26 cellular contexts compared by ENCODE assay signal in the genomic region with DNA sequence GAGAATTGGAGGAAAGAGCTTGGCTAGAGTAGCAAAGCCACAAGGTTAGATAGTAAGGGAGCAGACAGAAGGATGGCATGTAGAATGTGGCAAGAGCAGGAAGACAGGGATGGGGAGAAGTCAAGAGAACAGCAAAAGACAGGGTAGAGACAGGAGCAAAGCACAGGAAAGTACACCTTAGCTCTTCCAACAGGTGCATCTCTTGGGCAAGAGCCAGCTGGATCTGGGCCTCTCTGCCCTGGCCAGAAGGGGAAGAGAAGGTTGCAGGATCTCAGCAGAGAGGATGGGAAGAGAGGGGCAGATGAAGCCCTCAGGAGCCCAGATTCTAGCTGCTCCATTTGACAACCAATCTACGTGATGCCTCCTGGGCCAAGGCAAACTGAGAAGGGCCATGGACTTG. TPM values are rescaled to one million over a fixed set of nuclear protein-coding genes. Genes with fewer than 3 reads are reported as not detected.
A peak's percentile ranks its signal among the peaks of the same experiment; 100 is the strongest.
DNase-seq lines count a peak whose midpoint lies in the region; ATAC-seq lines count a peak whose summit lies in the region.
"Had no signal": no experiment of that assay in that cellular context is flagged by ENCODE, and none has a peak within 500 bp of the region (broad histone marks: within the 10 kb centered on the region; RNA-seq: fewer than 3 reads in every experiment).

No MANE protein-coding gene starts in this region.

- ATAC-seq in aorta (ENCODE audit: low FRiP score) = peak; percentile 13
- no peak for ATAC-seq in GM19035 (IDR thresholded peaks at IDR 0.05; ENCODE audit: unreplicated experiment)
- no peak for ATAC-seq in GM21723 (IDR thresholded peaks at IDR 0.05; ENCODE audit: unreplicated experiment)
- ATAC-seq: GM12878, HCT116, Panc1 had no signal

- H3K4me1 ChIP-seq in muscle layer of colon (ENCODE audit: insufficient read depth, low read length) (peaks cover 19% of the 10 kb centered on the region), aorta (ENCODE audit: control insufficient read depth in 1 of 2, insufficient read depth in 2 of 2, low read length in 2 of 2) (peaks cover 0 to 2% of the 10 kb centered on the region in 2 donors)
- H3K4me1 ChIP-seq: BLaER1 had no signal

- peak overlapping the region; percentile 3 for H3K27ac ChIP-seq in muscle layer of colon (ENCODE audit: low read depth, low read length)
- peak overlapping the region; percentile 54 to 71 for H3K27ac ChIP-seq in aorta (ENCODE audit: low read depth in 1 of 2, low read length in 2 of 2)
- H3K27ac ChIP-seq: 22Rv1, BLaER1, KMS-11 had no signal

- intact Hi-C loops in aorta (cut with DNase I) = no loop called here

- H3K27me3 ChIP-seq in muscle layer of colon (ENCODE audit: control insufficient read depth in 1 of 2, insufficient read depth in 2 of 2, low read length in 2 of 2) (no peaks in the 10 kb centered on the region), aorta (ENCODE audit: control insufficient read depth in 1 of 2, insufficient read depth in 2 of 2, low read length in 1 of 2) (no peaks in the 10 kb centered on the region)
- H3K27me3 ChIP-seq: BLaER1 had no signal

- H3K36me3 ChIP-seq in muscle layer of colon (ENCODE audit: insufficient read depth, low read length) (no peaks in the 10 kb centered on the region), aorta (ENCODE audit: control insufficient read depth in 1 of 2, insufficient read depth in 2 of 2, low read length in 1 of 2) (peaks cover 0 to 2% of the 10 kb centered on the region in 2 donors)

- DNase-seq in NCI-H2196 (lab: John Stamatoyannopoulos, UW; ENCODE audit: unreplicated experiment) = peak; percentile 29
- DNase-seq in NCI-H2196 treated with DMSO at 0.1 percent for 48 hours (lab: John Stamatoyannopoulos, UW; ENCODE audit: unreplicated experiment) = no peak
- peak; percentile 21 for DNase-seq in amniotic epithelial cell (ENCODE audit: low read depth)
- no peak for DNase-seq in aorta
- no peak for DNase-seq in cerebellar nuclear complex (lab: John Stamatoyannopoulos, UW)
- DNase-seq: ACHN; Caco-2; CD4-positive, alpha-beta memory T cell; DMS 273 treated with DMSO at 0.1 percent for 48 hours; DMS79 treated with DMSO at 0.1 percent for 48 hours; NCI-H1105; NCI-H2081 treated with DMSO at 0.1 percent for 48 hours; NCI-H226; NCI-H510A treated with DMSO at 0.1 percent for 48 hours; NCI-H748 treated with DMSO at 0.1 percent for 48 hours; SIG-M5; SK-N-SH had no signal

- no peaks in the 10 kb centered on the region for H3K9me3 ChIP-seq in muscle layer of colon (ENCODE audit: low read length)
- no peaks in the 10 kb centered on the region for H3K9me3 ChIP-seq in aorta (ENCODE audit: control insufficient read depth, low read length)
- H3K9me3 ChIP-seq: SK-N-SH had no signal

- no peak overlapping the region for H3K9ac ChIP-seq in muscle layer of colon (ENCODE audit: low read length)
- H3K9ac ChIP-seq: BLaER1, KMS-11, SK-N-SH had no signal

- H3K4me3 ChIP-seq in muscle layer of colon (ENCODE audit: low read depth in 1 of 2, low read length in 2 of 2) (peak overlapping the region in 1 of 2 donors; percentile 9), aorta (ENCODE audit: low read length in 2 of 2) (no peak overlapping the region)
- H3K4me3 ChIP-seq: BLaER1, GM12878 had no signal

- WGBS in aorta, 2 donors = 10 to 32% methylated on average over 1 of the region's 1 CpG

RNA-seq across cellular contexts. Expression of gene SCUBE3, which starts 16.7 kb away (rescaled TPM):
- total RNA-seq in aorta = 10 to 100 TPM; 57.6 to 63.6 TPM
- polyA plus RNA-seq in aorta = 10 to 100 TPM in 1 of 2 donors, 1 to 10 TPM in 1; 9.1 to 50.9 TPM
- total RNA-seq: CD4-positive, alpha-beta memory T cell had no signal

RNA-seq across cellular contexts. Expression of gene ZNF76, which starts 29.0 kb away (rescaled TPM):
- total RNA-seq in aorta = 10 to 100 TPM; 26.6 to 46.4 TPM
- polyA plus RNA-seq in aorta = 10 to 100 TPM; 10.6 to 51.8 TPM

Comparison
In these comparisons a context has a peak if more than half of its experiments do, and no peak if none do; other contexts are left out.
1. DNase-seq: peak in NCI-H2196 (single experiment) and amniotic epithelial cell (single experiment); none in NCI-H2196 treated with DMSO at 0.1 percent for 48 hours (single experiment), aorta (0 of 2) and cerebellar nuclear complex (0 of 2).